ENCODE assay signal across 22 cellular contexts in the genomic region with DNA sequence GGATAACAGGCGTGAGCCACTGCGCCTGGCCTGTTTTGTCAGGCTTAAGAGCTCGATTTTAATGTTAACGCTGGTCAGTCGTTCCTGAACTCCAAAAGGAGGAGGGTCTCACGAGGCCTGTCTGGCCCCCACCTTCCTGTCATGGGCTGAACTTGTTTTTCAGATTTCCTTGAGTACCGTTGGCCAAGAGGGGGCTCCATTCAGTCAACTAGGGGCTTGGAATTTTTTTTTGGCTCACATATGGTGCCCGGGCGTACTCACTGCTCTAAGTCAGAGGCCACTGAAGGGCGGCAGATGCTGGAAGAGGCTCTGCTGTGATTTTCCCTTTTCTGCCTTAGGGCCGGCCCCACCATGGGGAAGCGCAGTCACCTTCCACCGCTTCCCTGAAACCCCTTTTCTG. TPM values are rescaled to one million over a fixed set of nuclear protein-coding genes. Genes with fewer than 3 reads are reported as not detected.
DNase-seq lines count a peak whose midpoint lies in the region; ATAC-seq, FAIRE-seq and TF ChIP-seq lines count a peak whose summit lies in the region.
"Had no signal": no experiment of that assay in that cellular context is flagged by ENCODE, and none has a peak within 500 bp of the region (broad histone marks: within the 10 kb centered on the region; RNA-seq: fewer than 3 reads in every experiment).

No MANE protein-coding gene starts in this region.

- no peak for DNase-seq in H1 (ENCODE audit: low read depth in 1 of 2, low spot score in 2 of 2)
- DNase-seq in neural progenitor cell (ENCODE audit: low spot score): no peak
- DNase-seq in activated CD8-positive, alpha-beta memory T cell treated with anti-CD3 and anti-CD28 coated beads for 24 hours: no peak
- DNase-seq in vagina (ENCODE audit: extremely low spot score in 2 of 2): no peak
- DNase-seq: DMS79 treated with DMSO at 0.1 percent for 48 hours, HCEC 1CT, MM.1S, NCI-H1092, NCI-H1436 treated with DMSO at 0.1 percent for 48 hours, NCI-H2081 treated with DMSO at 0.1 percent for 48 hours, NCI-H510A, NCI-H774, PC-3, SIG-M5 had no signal

- H4K20me1 ChIP-seq in BLaER1 treated with 17β-estradiol and CSF1 and Interleukin-3, amounts not matched to agents 10 nM and 100 nM: peaks cover 0 to 30% (median 0%) of the 10 kb centered on the region in 11 experiments; a peak in 1 of 22 replicates
- H4K20me1 ChIP-seq in H1 (replicated peaks in 1 of 2; ENCODE audit: control insufficient read depth in 1 of 2, insufficient read depth in 2 of 2, low read length in 2 of 2) (no peaks in the 10 kb centered on the region), neural progenitor cell (ENCODE audit: low read depth) (no peaks in the 10 kb centered on the region)

- no peak overlapping the region for H3K4me3 Mint-ChIP-seq in neural progenitor cell

- TF ChIP-seq CTCF in H1 (IDR thresholded peaks at IDR 0.05; ENCODE audit: control extremely low read depth in 1 of 3, insufficient read depth in 1 of 3, low read depth in 1 of 3, low read length in 3 of 3) (peak in 1 of 3 experiments; percentile 18; a peak in 2 of 4 replicates), neural progenitor cell (IDR thresholded peaks at IDR 0.05) (peak; percentile 20), vagina (IDR thresholded peaks at IDR 0.05) (no peak)

- no peaks in the 10 kb centered on the region for H3K36me3 ChIP-seq in BLaER1 treated with 17β-estradiol and CSF1 and Interleukin-3, amounts not matched to agents 10 nM and 100 nM
- H3K36me3 ChIP-seq in HUES64 (ENCODE audit: insufficient read depth, low read length) (no peaks in the 10 kb centered on the region), H1 (ENCODE audit: control insufficient read depth in 2 of 4, insufficient read depth in 4 of 4, low read length in 3 of 4) (no peaks in the 10 kb centered on the region), neural progenitor cell (no peaks in the 10 kb centered on the region), vagina (no peaks in the 10 kb centered on the region)

- no peak overlapping the region for H2AK5ac ChIP-seq in H1 (ENCODE audit: low read depth, low read length)

- no peak overlapping the region for H2BK15ac ChIP-seq in H1 (ENCODE audit: low read length)

- no peak for ATAC-seq in HG03442 (IDR thresholded peaks at IDR 0.05; ENCODE audit: unreplicated experiment)
- ATAC-seq: PC-3, SK-N-SH treated with all-trans-retinoic acid at 6 μM for 48 hours had no signal

- peak overlapping the region in 9 of 11 experiments; percentile 50 to 95 (median 72); a peak in 17 of 22 replicates for H3K4me2 ChIP-seq in BLaER1 treated with 17β-estradiol and CSF1 and Interleukin-3, amounts not matched to agents 10 nM and 100 nM
- H3K4me2 ChIP-seq in H1 (ENCODE audit: insufficient read depth in 1 of 2, low read depth in 2 of 2, low read length in 2 of 2) (peak overlapping the region; percentile 27 to 43; a peak in 3 of 4 replicates), neural progenitor cell (no peak overlapping the region)

- peaks cover 16 to 33% (median 25%) of the 10 kb centered on the region in 11 experiments; a peak in 20 of 22 replicates for H3K27me3 ChIP-seq in BLaER1 treated with 17β-estradiol and CSF1 and Interleukin-3, amounts not matched to agents 10 nM and 100 nM
- H3K27me3 ChIP-seq in HUES64 (ENCODE audit: insufficient read depth, low read length) (no peaks in the 10 kb centered on the region), H1 (replicated peaks in 1 of 4; ENCODE audit: control insufficient read depth in 3 of 4, extremely low read depth in 1 of 4, insufficient read depth in 3 of 4, low read length in 3 of 4) (peaks cover 0 to 3% (median 1%) of the 10 kb centered on the region in 4 experiments; a peak in 2 of 7 replicates), neural progenitor cell (no peaks in the 10 kb centered on the region), vagina (no peaks in the 10 kb centered on the region)

- H3K56ac ChIP-seq in H1 (replicated peaks; ENCODE audit: insufficient read length, low read depth, low read length): no peak overlapping the region

- no peak overlapping the region for H2BK120ac ChIP-seq in H1 (replicated peaks; ENCODE audit: low read depth, low read length)

- no peak overlapping the region for H3K23ac ChIP-seq in H1 (ENCODE audit: insufficient read length)

- H3K27ac Mint-ChIP-seq in neural progenitor cell: no peak overlapping the region

- WGBS in HUES64: 42% methylated on average over 13 of the region's 13 CpGs
- 45% methylated on average over 13 of the region's 13 CpGs; no CpG with 5 or more reads in 1 of the 2 experiments for WGBS in H1 (ENCODE audit: extremely low coverage in 1 of 2, insufficient coverage in 1 of 2, insufficient read length in 1 of 2, insufficient replicate concordance in 2 of 2, low coverage in 1 of 2, low lambda C conversion rate in 2 of 2, missing lambda C conversion rate in 1 of 2), 2 experiments

- H3K23me2 ChIP-seq in H1 (ENCODE audit: low read depth, low read length): no peaks in the 10 kb centered on the region

- H3K9ac ChIP-seq in BLaER1 treated with 17β-estradiol and CSF1 and Interleukin-3, amounts not matched to agents 10 nM and 100 nM: peak overlapping the region in 2 of 11 experiments; percentile 11 to 39; a peak in 1 of 22 replicates
- H3K9ac ChIP-seq in HUES64 (ENCODE audit: low read depth, low read length): no peak overlapping the region
- no peak overlapping the region for H3K9ac ChIP-seq in H1 (replicated peaks in 1 of 4; ENCODE audit: extremely low read depth in 1 of 4, low read depth in 3 of 4, low read length in 3 of 4)
- H3K9ac ChIP-seq in neural progenitor cell: no peak overlapping the region

- H4K5ac ChIP-seq in H1 (ENCODE audit: insufficient read length, low read depth, low read length): no peak overlapping the region

- peaks cover 14% of the 10 kb centered on the region for H3K27me3 Mint-ChIP-seq in neural progenitor cell (ENCODE audit: insufficient read depth, low read depth)

- no peaks in the 10 kb centered on the region for H3K79me2 ChIP-seq in H1 (ENCODE audit: control insufficient read depth in 1 of 2, insufficient read depth in 2 of 2, low read length in 2 of 2)
- H3K79me2 ChIP-seq in neural progenitor cell (ENCODE audit: low read depth): no peaks in the 10 kb centered on the region

- H2BK5ac ChIP-seq in H1 (ENCODE audit: low read depth, low read length): no peak overlapping the region; the same call in 1 of the 2 replicates

- H3K36me3 Mint-ChIP-seq in neural progenitor cell: no peaks in the 10 kb centered on the region

- H2AFZ ChIP-seq in H1 (ENCODE audit: low read length): no peak overlapping the region
- H2AFZ ChIP-seq in neural progenitor cell (replicated peaks): no peak overlapping the region

- H3K9me3 ChIP-seq in BLaER1 treated with 17β-estradiol and CSF1 and Interleukin-3, amounts not matched to agents 10 nM and 100 nM (replicated peaks in 1 of 11): no peaks in the 10 kb centered on the region
- H3K9me3 ChIP-seq in HUES64 (ENCODE audit: insufficient read depth, low read depth, low read length) (no peaks in the 10 kb centered on the region), H1 (ENCODE audit: insufficient read depth in 2 of 2, low read depth in 1 of 2, low read length in 1 of 2) (no peaks in the 10 kb centered on the region), neural progenitor cell (ENCODE audit: low read depth) (no peaks in the 10 kb centered on the region), vagina (no peaks in the 10 kb centered on the region)

- no peak overlapping the region for H3K14ac ChIP-seq in H1 (ENCODE audit: insufficient read length)

- H3K9me3 Mint-ChIP-seq in neural progenitor cell: no peaks in the 10 kb centered on the region

- peaks cover 58% of the 10 kb centered on the region for H3K4me1 Mint-ChIP-seq in neural progenitor cell

- peak overlapping the region in 3 of 11 experiments; percentile 57 to 67 (median 65); a peak in 6 of 22 replicates for H3K27ac ChIP-seq in BLaER1 treated with 17β-estradiol and CSF1 and Interleukin-3, amounts not matched to agents 10 nM and 100 nM
- H3K27ac ChIP-seq in HUES64 (ENCODE audit: low read depth, low read length): peak overlapping the region; percentile 55; the same call in 1 of the 2 replicates
- H3K27ac ChIP-seq in H1 (ENCODE audit: low read depth, low read length): no peak overlapping the region
- no peak overlapping the region for H3K27ac ChIP-seq in neural progenitor cell
- no peak overlapping the region for H3K27ac ChIP-seq in vagina
- H3K27ac ChIP-seq: C4-2B, RWPE1 had no signal

- no peak for TF ChIP-seq POLR2A in H1 (IDR thresholded peaks at IDR 0.05; ENCODE audit: control extremely low read depth in 1 of 2, low read depth in 2 of 2, low read length in 2 of 2)
- no peak for TF ChIP-seq POLR2A in vagina (IDR thresholded peaks at IDR 0.05)

- H4K91ac ChIP-seq in H1 (replicated peaks; ENCODE audit: insufficient read length, low read length): no peak overlapping the region

- no peak overlapping the region for H3K4ac ChIP-seq in H1 (replicated peaks; ENCODE audit: insufficient read length, low read depth, low read length)

- POLR2A ChIA-PET in H1 (lab: Charles Lee; ENCODE audit: partially characterized antibody): interaction anchor here (1.0 to 1.7 kb wide), 2 partner anchors 12 to 51 kb away, joined by 3 to 5 read pairs; no protein-coding TSS in a partner anchor

- H3K4me1 ChIP-seq in BLaER1 treated with 17β-estradiol and CSF1 and Interleukin-3, amounts not matched to agents 10 nM and 100 nM: peaks cover 19 to 80% (median 68%) of the 10 kb centered on the region in 10 experiments
- H3K4me1 ChIP-seq in HUES64 (ENCODE audit: insufficient read depth, low read length) (peaks cover 22% of the 10 kb centered on the region), H1 (replicated peaks in 1 of 4; ENCODE audit: control insufficient read depth in 3 of 4, insufficient read depth in 4 of 4, low read length in 3 of 4) (peaks cover 14 to 34% (median 18%) of the 10 kb centered on the region in 4 experiments), neural progenitor cell (peaks cover 34% of the 10 kb centered on the region), vagina (no peaks in the 10 kb centered on the region)

- TF ChIP-seq EP300 in H1 (IDR thresholded peaks at IDR 0.05; ENCODE audit: borderline replicate concordance in 1 of 2, low read depth in 2 of 2, low read length in 2 of 2): no peak

- no peak for FAIRE-seq in H1 (lab: Jason Lieb, UNC)
- FAIRE-seq: D721Med had no signal

- intact Hi-C loops in vagina (cut with DNase I): no loop called here

- TF ChIP-seq RAD21 in H1 (IDR thresholded peaks at IDR 0.05 in 1 of 2, conservative IDR thresholded peaks at IDR 0.05 in 1 of 2; ENCODE audit: low read depth in 2 of 2, low read length in 2 of 2): no peak

- CTCF ChIA-PET in H1 (lab: Charles Lee; ENCODE audit: partially characterized antibody): interaction anchor here (0.6 to 7.3 kb wide), 14 partner anchors 8 to 1161 kb away, joined by 3 to 87 read pairs (median 4); partner anchors contain the start of genes COL20A1 and NKAIN4

- no peak overlapping the region; the same call in 1 of the 2 replicates for H2BK20ac ChIP-seq in H1 (ENCODE audit: low read length)

- H2BK12ac ChIP-seq in H1 (ENCODE audit: low read depth, low read length): 0 out of 2 replicates have a peak overlapping the region, but pooled peaks have one; percentile 40

- H3K79me1 ChIP-seq in H1 (ENCODE audit: low read depth, low read length): no peaks in the 10 kb centered on the region

- no peak overlapping the region for H3K4me3 ChIP-seq in BLaER1 treated with 17β-estradiol and CSF1 and Interleukin-3, amounts not matched to agents 10 nM and 100 nM
- no peak overlapping the region for H3K4me3 ChIP-seq in HUES64 (ENCODE audit: low read length)
- peak overlapping the region in 1 of 4 experiments; percentile 9; a peak in 1 of 8 replicates for H3K4me3 ChIP-seq in H1 (ENCODE audit: extremely low read depth in 1 of 4, insufficient read depth in 2 of 4, low read depth in 3 of 4, low read length in 4 of 4)
- H3K4me3 ChIP-seq in neural progenitor cell: no peak overlapping the region
- H3K4me3 ChIP-seq in vagina: no peak overlapping the region

- no peak overlapping the region for H4K8ac ChIP-seq in H1 (ENCODE audit: extremely low read depth, insufficient read depth, low read length)

- peak overlapping the region; percentile 38; the same call in 1 of the 2 replicates for H3K18ac ChIP-seq in H1 (ENCODE audit: extremely low read depth, low read length)

- H3F3A ChIP-seq in neural progenitor cell (ENCODE audit: low read depth): peaks cover 30% of the 10 kb centered on the region

RNA-seq across cellular contexts. Expression of gene BIRC7, which starts 6.9 kb away (rescaled TPM):
- not detected for polyA plus RNA-seq in HUES64 (2013, experiment 1 of 2)
- polyA plus RNA-seq in HUES64 (2013, experiment 2 of 2): not detected
- total RNA-seq in H1 (2021; fragmentation: NEBNext Ultra II Directional; extraction: Animal tissue kit (Norgen Biotek cat#: 25700)): 0.41 TPM in 1 of 2 replicates, not detected in the other
- 0.11 and 0.16 TPM in 2 replicates for polyA plus RNA-seq in H1 (2011; rRNA removed)
- polyA plus RNA-seq in H1 (2011; cell fraction: cytosol; rRNA removed): 0.16 TPM
- 0.77 TPM for polyA plus RNA-seq in H1 (2011; cell fraction: nucleus; rRNA removed)
- 0.19 TPM in 1 of 4 replicates, not detected in the others for polyA plus RNA-seq in H1 (2012, experiment 1 of 2)
- polyA plus RNA-seq in H1 (2012, experiment 2 of 2): not detected
- polyA plus RNA-seq in H1 (2013, experiment 1 of 2): 0.06 TPM
- polyA plus RNA-seq in H1 (2013, experiment 2 of 2): 0.06 TPM
- polyA minus RNA-seq in H1 (2011; rRNA and poly(A)+ RNA removed): not detected in 2 replicates
- not detected for polyA minus RNA-seq in H1 (2011; cell fraction: cytosol; rRNA and poly(A)+ RNA removed)
- polyA minus RNA-seq in H1 (2011; cell fraction: nucleus; rRNA and poly(A)+ RNA removed): not detected
- total RNA-seq in neural progenitor cell (ENCODE audit: low replicate concordance): not detected in 2 replicates
- 2.7 TPM for total RNA-seq in vagina
- total RNA-seq: LHCN-M2, PC-3 had no signal

RNA-seq across cellular contexts. Expression of gene YTHDF1, which starts 12.9 kb away (rescaled TPM):
- polyA plus RNA-seq in HUES64 (2013, experiment 1 of 2): 43.6 TPM
- polyA plus RNA-seq in HUES64 (2013, experiment 2 of 2): 40.4 TPM
- total RNA-seq in H1 (2021; fragmentation: NEBNext Ultra II Directional; extraction: Animal tissue kit (Norgen Biotek cat#: 25700)): 66.0 and 66.1 TPM in 2 replicates
- 32.8 and 38.3 TPM in 2 replicates for polyA plus RNA-seq in H1 (2011; rRNA removed)
- 41.4 TPM for polyA plus RNA-seq in H1 (2011; cell fraction: cytosol; rRNA removed)
- polyA plus RNA-seq in H1 (2011; cell fraction: nucleus; rRNA removed): 41.1 TPM
- 46.9 to 54.7 TPM (median 49.9 TPM) in 4 replicates for polyA plus RNA-seq in H1 (2012, experiment 1 of 2)
- 35.5 TPM for polyA plus RNA-seq in H1 (2012, experiment 2 of 2)
- 44.4 TPM for polyA plus RNA-seq in H1 (2013, experiment 1 of 2)
- 44.2 TPM for polyA plus RNA-seq in H1 (2013, experiment 2 of 2)
- 42.5 and 44.7 TPM in 2 replicates for polyA minus RNA-seq in H1 (2011; rRNA and poly(A)+ RNA removed)
- polyA minus RNA-seq in H1 (2011; cell fraction: cytosol; rRNA and poly(A)+ RNA removed): 40.8 TPM
- 22.0 TPM for polyA minus RNA-seq in H1 (2011; cell fraction: nucleus; rRNA and poly(A)+ RNA removed)
- total RNA-seq in neural progenitor cell (ENCODE audit: low replicate concordance) (26.8 and 28.1 TPM in 2 replicates), vagina (27.7 TPM)

RNA-seq across cellular contexts. Expression of gene NKAIN4, which starts 25.5 kb away (rescaled TPM):
- polyA plus RNA-seq in HUES64 (2013, experiment 1 of 2): 5.2 TPM
- polyA plus RNA-seq in HUES64 (2013, experiment 2 of 2): 7.4 TPM
- 6.6 and 6.9 TPM in 2 replicates for total RNA-seq in H1 (2021; fragmentation: NEBNext Ultra II Directional; extraction: Animal tissue kit (Norgen Biotek cat#: 25700))
- polyA plus RNA-seq in H1 (2011; rRNA removed): 17.0 and 21.9 TPM in 2 replicates
- polyA plus RNA-seq in H1 (2011; cell fraction: cytosol; rRNA removed): 13.2 TPM
- 27.5 TPM for polyA plus RNA-seq in H1 (2011; cell fraction: nucleus; rRNA removed)
- polyA plus RNA-seq in H1 (2012, experiment 1 of 2): 4.5 to 10.2 TPM (median 8.1 TPM) in 4 replicates
- 6.7 TPM for polyA plus RNA-seq in H1 (2012, experiment 2 of 2)
- polyA plus RNA-seq in H1 (2013, experiment 1 of 2): 8.1 TPM
- polyA plus RNA-seq in H1 (2013, experiment 2 of 2): 5.9 TPM
- polyA minus RNA-seq in H1 (2011; rRNA and poly(A)+ RNA removed): 5.3 and 5.5 TPM in 2 replicates
- polyA minus RNA-seq in H1 (2011; cell fraction: cytosol; rRNA and poly(A)+ RNA removed): 4.3 TPM
- polyA minus RNA-seq in H1 (2011; cell fraction: nucleus; rRNA and poly(A)+ RNA removed): 7.0 TPM
- total RNA-seq in neural progenitor cell (ENCODE audit: low replicate concordance): 9.7 and 28.4 TPM in 2 replicates
- total RNA-seq in vagina: not detected
- total RNA-seq: LHCN-M2, PC-3 had no signal

RNA-seq across cellular contexts. Expression of gene ARFGAP1, which starts 43.8 kb away (rescaled TPM):
- polyA plus RNA-seq in HUES64 (2013, experiment 1 of 2): 53.6 TPM
- polyA plus RNA-seq in HUES64 (2013, experiment 2 of 2): 54.6 TPM
- total RNA-seq in H1 (2021; fragmentation: NEBNext Ultra II Directional; extraction: Animal tissue kit (Norgen Biotek cat#: 25700)): 93.0 and 100 TPM in 2 replicates
- polyA plus RNA-seq in H1 (2011; rRNA removed): 93.7 and 136 TPM in 2 replicates
- polyA plus RNA-seq in H1 (2011; cell fraction: cytosol; rRNA removed): 110 TPM
- polyA plus RNA-seq in H1 (2011; cell fraction: nucleus; rRNA removed): 723 TPM
- polyA plus RNA-seq in H1 (2012, experiment 1 of 2): 84.2 to 119 TPM (median 111 TPM) in 4 replicates
- 65.8 TPM for polyA plus RNA-seq in H1 (2012, experiment 2 of 2)
- polyA plus RNA-seq in H1 (2013, experiment 1 of 2): 59.7 TPM
- 49.0 TPM for polyA plus RNA-seq in H1 (2013, experiment 2 of 2)
- 37.5 and 49.1 TPM in 2 replicates for polyA minus RNA-seq in H1 (2011; rRNA and poly(A)+ RNA removed)
- 44.3 TPM for polyA minus RNA-seq in H1 (2011; cell fraction: cytosol; rRNA and poly(A)+ RNA removed)
- 123 TPM for polyA minus RNA-seq in H1 (2011; cell fraction: nucleus; rRNA and poly(A)+ RNA removed)
- total RNA-seq in neural progenitor cell (ENCODE audit: low replicate concordance): 43.7 and 103 TPM in 2 replicates
- 44.7 TPM for total RNA-seq in vagina
